1 cellular context compared by ENCODE assay signal in genomic region chr19:50509366-50509765, GRCh38.
A peak's percentile ranks its signal among the peaks of the same experiment; 100 is the strongest.
TF ChIP-seq lines count a peak whose summit lies in the region.

No MANE protein-coding gene starts in this region.

TF ChIP-seq in K562, 482 proteins besides CTCF, POLR2A, EP300 and RAD21:
- TF ChIP-seq IRF1 (CRISPR knock-in tag; IDR thresholded peaks at IDR 0.05; ENCODE audit: borderline replicate concordance) (no peak), MTA2 (IDR thresholded peaks at IDR 0.05; ENCODE audit: low read depth) (no peak), EGR1 (conservative IDR thresholded peaks at IDR 0.05) (peak; percentile 80), KDM1A (IDR thresholded peaks at IDR 0.05) (peak in 1 of 2 experiments; percentile 22; a peak in 1 of 4 replicates)
TF ChIP-seq in K562: peak in this region for 2.
